ENCODE assay signal across 17 cellular contexts in the genomic region with DNA sequence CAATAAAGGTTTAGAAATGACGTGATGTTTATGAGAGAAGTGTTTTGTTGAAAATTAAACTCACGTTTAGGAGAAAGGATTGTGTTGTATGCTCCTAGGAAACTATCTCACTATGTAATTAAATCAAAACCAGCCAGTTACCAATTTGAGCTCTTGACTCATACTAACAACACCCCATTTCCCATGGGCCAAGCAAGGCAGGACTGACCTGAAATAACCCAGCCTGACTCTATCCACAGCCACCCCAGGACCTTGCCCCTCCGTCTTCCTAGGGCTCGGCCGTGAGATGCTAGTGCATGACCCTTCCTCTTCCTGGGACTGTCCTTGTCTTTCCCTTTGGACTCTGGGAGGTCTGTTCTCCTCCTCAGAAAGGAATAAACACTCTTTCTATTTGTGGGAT. TPM values are rescaled to one million over a fixed set of nuclear protein-coding genes. Genes with fewer than 3 reads are reported as not detected.
DNase-seq lines count a peak whose midpoint lies in the region; ATAC-seq and TF ChIP-seq lines count a peak whose summit lies in the region.
"Had no signal": no experiment of that assay in that cellular context is flagged by ENCODE, and none has a peak within 500 bp of the region (broad histone marks: within the 10 kb centered on the region; RNA-seq: fewer than 3 reads in every experiment).

No MANE protein-coding gene starts in this region.

- H3K27me3 ChIP-seq in neutrophil = no peaks in the 10 kb centered on the region

- peaks cover 96 to 99% of the 10 kb centered on the region in 2 experiments for H3K4me1 ChIP-seq in neutrophil (ENCODE audit: control insufficient read depth in 1 of 2, insufficient read depth in 1 of 2, low read depth in 1 of 2, low read length in 1 of 2)

- H3K27ac ChIP-seq in neutrophil = peak overlapping the region; percentile 93

- H3K9me3 ChIP-seq in neutrophil = no peaks in the 10 kb centered on the region

- H3K4me3 ChIP-seq in fibroblast of villous mesenchyme (ENCODE audit: low read depth, low read length) = no peak overlapping the region
- no peak overlapping the region for H3K4me3 ChIP-seq in neutrophil (ENCODE audit: low read depth in 1 of 2, low read length in 1 of 2)
- H3K4me3 ChIP-seq: smooth muscle cell had no signal

- H3K36me3 ChIP-seq in neutrophil = peaks cover 24% of the 10 kb centered on the region

- DNase-seq in AG08395 (ENCODE audit: low spot score) (peak; percentile 78), NCI-H69 (lab: John Stamatoyannopoulos, UW) (peak; percentile 11), fibroblast of villous mesenchyme (ENCODE audit: low read depth) (peak; percentile 66), NCI-H128 (lab: John Stamatoyannopoulos, UW; ENCODE audit: unreplicated experiment) (no peak), C1 segment of cervical spinal cord (lab: John Stamatoyannopoulos, UW) (no peak)
- DNase-seq: activated CD4-positive, CD25-positive, alpha-beta regulatory T cell treated with anti-CD3 and anti-CD28 coated beads, Interleukin-2, amount 50 U/mL, for 72 hours; activated naive CD8-positive, alpha-beta T cell treated with anti-CD3 and anti-CD28 coated beads, Interleukin-2, amount 50 U/mL, for 24 hours; activated T-cell treated with anti-CD3 and anti-CD28 coated beads for 4 hours; DMS153; NCI-H1092; trophoblast cell had no signal

- ATAC-seq in GM19397 (IDR thresholded peaks at IDR 0.05; ENCODE audit: unreplicated experiment) (no peak), HG02852 (IDR thresholded peaks at IDR 0.05; ENCODE audit: unreplicated experiment) (no peak)
- ATAC-seq: activated naive CD8-positive, alpha-beta T cell treated with anti-CD3 and anti-CD28 coated beads, Interleukin-2, amount 50 U/mL, for 24 hours; natural killer cell treated with Interleukin-12 subunit alpha and Interleukin-12 subunit beta and Interleukin-15 and Interleukin-18, amount 100 ng/mL, for 72 hours had no signal

- TF ChIP-seq CTCF in fibroblast of villous mesenchyme (IDR thresholded peaks at IDR 0.05; ENCODE audit: insufficient read depth, low read depth, low read length) (no peak), neutrophil (IDR thresholded peaks at IDR 0.05) (no peak)

RNA-seq across cellular contexts. Expression of a gene that starts 16.4 kb away (rescaled TPM):
- 8.4 and 18.1 TPM in 2 replicates for total RNA-seq in fibroblast of villous mesenchyme
- total RNA-seq: A673 had no signal

Comparison
In these comparisons a context has a peak if more than half of its experiments do, and no peak if none do; other contexts are left out.
1. DNase-seq: peak in AG08395 (single experiment), NCI-H69 (single experiment) and fibroblast of villous mesenchyme (single experiment); none in NCI-H128 (single experiment) and C1 segment of cervical spinal cord (0 of 14).